ENCODE assay signal across 8 cellular contexts in the genomic region with DNA sequence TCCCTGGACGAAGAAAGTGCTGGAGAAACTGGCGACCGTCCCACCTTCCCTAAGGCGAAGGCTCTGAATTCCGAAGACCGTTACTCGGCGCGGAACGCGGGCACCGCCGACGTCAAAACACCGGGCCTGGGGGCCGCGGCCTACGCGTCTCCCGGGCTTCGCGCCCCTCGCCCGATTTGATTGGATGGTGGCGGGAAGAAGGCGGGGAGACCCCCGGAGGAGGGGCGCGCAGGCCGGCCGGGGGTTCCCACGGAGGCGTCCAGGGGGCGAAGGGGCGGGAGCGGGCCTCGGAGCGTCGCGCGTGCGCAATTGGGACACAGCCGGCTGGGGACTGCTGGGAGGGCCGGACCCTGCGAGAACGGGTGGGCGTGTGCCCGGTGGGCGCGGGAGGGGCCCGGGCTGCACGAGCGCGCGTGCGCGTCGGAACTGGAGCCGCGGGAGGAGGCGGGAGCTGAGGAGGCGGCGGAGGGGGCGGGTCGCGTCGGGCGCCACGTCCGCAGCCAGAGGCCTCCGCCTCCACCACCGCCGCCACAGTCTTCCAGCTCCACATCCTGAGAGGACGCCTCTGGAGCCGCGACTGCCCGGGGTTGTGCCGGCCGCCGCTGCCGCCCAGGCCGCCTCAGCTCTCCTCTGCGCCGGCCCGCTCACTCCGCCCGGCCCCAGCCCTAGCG.
DNase-seq lines count a peak whose midpoint lies in the region; ATAC-seq lines count a peak whose summit lies in the region.

A gene (plus strand): TSS at position 531 of the 671 bp plus-strand sequence. CDS start 11,210 bp downstream, outside the sequence.

- peak within 1 kb of the TSS; percentile 91 for H3K27ac Mint-ChIP-seq in central memory CD8-positive, alpha-beta T cell (ENCODE audit: low read depth)

- H3K4me3 Mint-ChIP-seq in central memory CD8-positive, alpha-beta T cell, result peak within 1 kb of the TSS; percentile 97

- peaks cover 20% of the 10 kb centered on the region for H3K36me3 Mint-ChIP-seq in central memory CD8-positive, alpha-beta T cell (ENCODE audit: insufficient read depth)

- peaks cover 24% of the 10 kb centered on the region for H3K4me1 Mint-ChIP-seq in central memory CD8-positive, alpha-beta T cell

- DNase-seq in AG08395 (ENCODE audit: low spot score) (peak; percentile 99), NCI-H2196 treated with DMSO at 0.1 percent for 48 hours (lab: John Stamatoyannopoulos, UW; ENCODE audit: unreplicated experiment) (peak; percentile 92), islet precursor cell (peak; percentile 99)
- peak; percentile 77 to 88 for DNase-seq in central memory CD8-positive, alpha-beta T cell (ENCODE audit: low spot score in 2 of 2)
- DNase-seq in stimulated activated CD4-positive, alpha-beta T cell treated with anti-CD3 and anti-CD28 coated beads, Interleukin-12 subunit alpha, Interleukin-12 subunit beta, amount 100 ng/mL, for 4 hours, result peak; percentile 87

- ATAC-seq in GM18873 (IDR thresholded peaks at IDR 0.05; ENCODE audit: low FRiP score, unreplicated experiment) (peak; percentile 54), HG03135 (IDR thresholded peaks at IDR 0.05; ENCODE audit: unreplicated experiment) (peak; percentile 79)
- peak; percentile 80 to 82 for ATAC-seq in activated CD4-positive, CD25-positive, alpha-beta regulatory T cell treated with anti-CD3 and anti-CD28 coated beads, Interleukin-2, amount 50 U/mL, for 24 hours
- peak; percentile 85 for ATAC-seq in central memory CD8-positive, alpha-beta T cell (replicated peaks; ENCODE audit: extremely low read depth, poor library complexity, severe bottlenecking)

- H3K27me3 Mint-ChIP-seq in central memory CD8-positive, alpha-beta T cell, result no peaks in the 10 kb centered on the region

- no peaks in the 10 kb centered on the region for H3K9me3 Mint-ChIP-seq in central memory CD8-positive, alpha-beta T cell

Comparison
In these comparisons a context has a peak if more than half of its experiments do, and no peak if none do; other contexts are left out.
1. Peak in every context shown above with its lines: DNase-seq and ATAC-seq.